12 cellular contexts compared by ENCODE assay signal in the genomic region with DNA sequence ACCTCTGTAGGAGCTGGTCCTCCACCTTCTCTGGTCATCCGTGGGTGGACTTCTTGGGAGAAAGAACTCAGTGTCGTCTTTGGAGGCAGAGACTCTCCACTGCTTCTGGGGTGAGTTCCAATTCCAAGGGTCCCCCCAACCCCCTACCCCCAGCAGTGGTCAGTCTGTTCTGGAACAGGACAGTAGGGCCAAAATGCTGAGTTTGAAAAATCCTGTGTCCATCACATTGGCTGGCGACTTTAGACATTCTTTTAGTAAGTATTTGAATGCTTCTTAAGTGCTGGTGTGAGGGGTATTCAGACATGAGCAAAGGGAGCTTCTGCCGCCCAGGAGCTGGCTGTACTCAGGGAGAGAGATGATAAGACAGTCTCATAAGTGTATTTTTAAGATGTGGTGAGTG. TPM values are rescaled to one million over a fixed set of nuclear protein-coding genes. Genes with fewer than 3 reads are reported as not detected.
DNase-seq lines count a peak whose midpoint lies in the region; ATAC-seq and TF ChIP-seq lines count a peak whose summit lies in the region.
"Had no signal": no experiment of that assay in that cellular context is flagged by ENCODE, and none has a peak within 500 bp of the region (broad histone marks: within the 10 kb centered on the region; RNA-seq: fewer than 3 reads in every experiment).

No MANE protein-coding gene starts in this region.

- peaks cover 16% of the 10 kb centered on the region for H3K4me1 Mint-ChIP-seq in nephron

- H3K4me2 ChIP-seq in GM23248 (ENCODE audit: unreplicated experiment), result peak overlapping the region; percentile 74

- H3K4me3 ChIP-seq in AG10803 (ENCODE audit: low read length) (peak overlapping the region; percentile 74), GM23248 (no peak overlapping the region), adipocyte (ENCODE audit: low read length) (peak overlapping the region; percentile 88), tibial nerve (no peak overlapping the region)

- peak overlapping the region; percentile 12 to 38 (median 20) for H3K27ac Mint-ChIP-seq in nephron

- no peaks in the 10 kb centered on the region for H3K27me3 Mint-ChIP-seq in nephron (ENCODE audit: low read depth)

- TF ChIP-seq EP300 in tibial nerve (IDR thresholded peaks at IDR 0.05), result no peak

- H3K36me3 ChIP-seq in GM23248 (ENCODE audit: low read depth), result no peaks in the 10 kb centered on the region; the same call in 1 of the 2 replicates
- peaks cover 24% of the 10 kb centered on the region for H3K36me3 ChIP-seq in adipocyte (ENCODE audit: control insufficient read depth, insufficient read depth, low read length, severe bottlenecking)
- peaks cover 0 to 48% (median 0%) of the 10 kb centered on the region in 3 donors for H3K36me3 ChIP-seq in tibial nerve
- H3K36me3 ChIP-seq: uterus had no signal

- 75 to 82% methylated on average over 4 of the region's 4 CpGs for WGBS in GM23248 (ENCODE audit: low coverage in 1 of 2, low lambda C conversion rate in 2 of 2, missing lambda C conversion rate in 2 of 2), 2 experiments
- WGBS in tibial nerve, 2 donors, result 54 to 56% methylated on average over 4 of the region's 4 CpGs

- no peak overlapping the region for H3K27ac ChIP-seq in GM23248
- H3K27ac ChIP-seq in tibial nerve, result no peak overlapping the region

- H3K27me3 ChIP-seq in GM23248 (replicated peaks; ENCODE audit: insufficient read depth) (no peaks in the 10 kb centered on the region), adipocyte (replicated peaks; ENCODE audit: control insufficient read depth, insufficient read depth, low read length) (no peaks in the 10 kb centered on the region), tibial nerve (no peaks in the 10 kb centered on the region)
- H3K27me3 ChIP-seq: heart left ventricle, uterus had no signal

- peaks cover 45% of the 10 kb centered on the region for H3K36me3 Mint-ChIP-seq in nephron (ENCODE audit: low read depth)

- no peak for DNase-seq in AG10803 (ENCODE audit: low read depth)
- DNase-seq in GM23248, result no peak
- DNase-seq in adipocyte (ENCODE audit: low read depth), result no peak
- no peak for DNase-seq in HCEC 1CT
- DNase-seq in tibial nerve (ENCODE audit: low spot score in 2 of 2), result no peak
- DNase-seq: heart left ventricle, NCI-H187, uterus had no signal

- ATAC-seq in GM21390 (IDR thresholded peaks at IDR 0.05; ENCODE audit: unreplicated experiment) (no peak), GM18498 (IDR thresholded peaks at IDR 0.05; ENCODE audit: unreplicated experiment) (no peak)
- ATAC-seq: heart left ventricle, sciatic nerve had no signal

- no peaks in the 10 kb centered on the region for H3K9me3 ChIP-seq in GM23248 (ENCODE audit: low read depth)
- H3K9me3 ChIP-seq in adipocyte (ENCODE audit: control insufficient read depth, low read length), result no peaks in the 10 kb centered on the region
- no peaks in the 10 kb centered on the region for H3K9me3 ChIP-seq in tibial nerve
- H3K9me3 ChIP-seq: heart left ventricle, uterus had no signal

- H3K9me2 ChIP-seq in GM23248 (ENCODE audit: insufficient read depth), result no peaks in the 10 kb centered on the region

- H3K9ac ChIP-seq in GM23248 (no peak overlapping the region), adipocyte (ENCODE audit: low read length) (no peak overlapping the region)

- H3F3A ChIP-seq in GM23248 (ENCODE audit: insufficient read depth), result no peaks in the 10 kb centered on the region

- no peaks in the 10 kb centered on the region for H3K9me3 Mint-ChIP-seq in nephron

- TF ChIP-seq CTCF in AG10803 (conservative IDR thresholded peaks at IDR 0.05; ENCODE audit: low read length) (no peak), nephron (IDR thresholded peaks at IDR 0.05; ENCODE audit: unreplicated experiment in 3 of 3) (no peak), tibial nerve (IDR thresholded peaks at IDR 0.05) (no peak)

- peak overlapping the region; percentile 85 to 87 (median 87) for H3K4me3 Mint-ChIP-seq in nephron

- H3K4me1 ChIP-seq in GM23248 (ENCODE audit: insufficient read depth) (0 out of 2 replicates have a peak, but pooled peaks cover 3% of the 10 kb centered on the region), adipocyte (ENCODE audit: control insufficient read depth, insufficient read depth, low read length) (peaks cover 21% of the 10 kb centered on the region), tibial nerve (peaks cover 0 to 46% (median 16%) of the 10 kb centered on the region in 4 donors)

- H4K20me1 ChIP-seq in GM23248 (ENCODE audit: insufficient read depth), result no peaks in the 10 kb centered on the region

- peaks cover 37% of the 10 kb centered on the region for H3K79me2 ChIP-seq in GM23248 (ENCODE audit: insufficient read depth)

- in situ Hi-C loops in GM23248 (cut with MboI), result no loop called here

- TF ChIP-seq POLR2A in tibial nerve (IDR thresholded peaks at IDR 0.05), result no peak

- H2AFZ ChIP-seq in GM23248, result no peak overlapping the region

RNA-seq across cellular contexts. Expression of a gene that starts 1.9 kb away (rescaled TPM):
- 14.3 and 28.6 TPM in 2 replicates for total RNA-seq in GM23248 (2014; rRNA removed; shearing (Covaris generic))
- 1.1 and 1.2 TPM in 2 replicates for polyA plus RNA-seq in GM23248 (2016; fragmentation: Nextera tagmentation; extraction: Ambion mirVana)
- 10 to 100 TPM; 32.1 to 77.7 (median 36.2) TPM for total RNA-seq in tibial nerve

RNA-seq across cellular contexts. Expression of a gene that starts 23.6 kb away (rescaled TPM):
- total RNA-seq in GM23248 (2014; rRNA removed; shearing (Covaris generic)), result 0.22 and 0.51 TPM in 2 replicates
- polyA plus RNA-seq in GM23248 (2016; fragmentation: Nextera tagmentation; extraction: Ambion mirVana), result not detected in 2 replicates
- total RNA-seq in tibial nerve, result 10 to 100 TPM in 3 of 4 donors, 1 to 10 TPM in 1; 8.2 to 18.2 (median 12.7) TPM

RNA-seq across cellular contexts. Expression of a gene that starts 49.2 kb away (rescaled TPM):
- total RNA-seq in GM23248 (2014; rRNA removed; shearing (Covaris generic)), result 14.4 and 17.9 TPM in 2 replicates
- 11.1 and 11.3 TPM in 2 replicates for polyA plus RNA-seq in GM23248 (2016; fragmentation: Nextera tagmentation; extraction: Ambion mirVana)
- 10 to 100 TPM; 28.0 to 63.0 (median 34.0) TPM for total RNA-seq in tibial nerve

Comparison
In these comparisons a context has a peak if more than half of its experiments do, and no peak if none do; other contexts are left out.
1. H3K4me3 ChIP-seq: peak in AG10803 (single experiment) and adipocyte (single experiment); none in GM23248 (single experiment) and tibial nerve (0 of 4).